28 cellular contexts compared by ENCODE assay signal in the genomic region with DNA sequence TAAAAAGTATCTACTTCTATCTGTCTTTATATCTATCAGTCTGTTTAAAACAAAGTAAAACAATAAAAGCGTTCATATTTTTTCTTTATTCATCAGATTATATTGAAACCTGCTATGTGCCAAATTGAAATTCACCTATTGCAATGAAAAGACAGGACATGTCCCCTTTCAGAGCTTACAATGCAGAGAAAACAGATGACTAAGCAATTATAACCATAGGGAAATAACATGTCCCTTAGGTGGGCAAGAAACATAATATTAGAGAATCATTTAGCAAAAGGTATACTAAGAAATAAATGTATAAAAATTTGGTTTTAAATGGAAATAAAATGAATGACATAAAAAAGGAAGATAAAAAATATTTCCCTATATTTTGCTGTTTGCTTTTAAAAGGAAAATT.
"Had no signal": no experiment of that assay in that cellular context is flagged by ENCODE, and none has a peak within 500 bp of the region (broad histone marks: within the 10 kb centered on the region; RNA-seq: fewer than 3 reads in every experiment).

No MANE protein-coding gene starts in this region.

- DNase-seq: activated B cell treated with CpG ODN at 0.5 μM for 24 hours; activated CD4-positive, alpha-beta memory T cell treated with anti-CD3 and anti-CD28 coated beads for 36 hours; activated CD4-positive, alpha-beta T cell treated with anti-CD3 and anti-CD28 coated beads for 4 hours; activated CD4-positive, alpha-beta T cell treated with anti-CD3 and anti-CD28 coated beads, Interleukin-2, amount 10 ng/mL, durations not matched to agents 24 days and 14 days; activated CD4-positive, alpha-beta T cell treated with anti-CD3 and anti-CD28 coated beads, Interleukin-2, amount 50 U/mL, for 1 hour; activated CD4-positive, alpha-beta T cell treated with anti-CD3 and anti-CD28 coated beads, Interleukin-2, amount 50 U/mL, for 4 hours; activated CD4-positive, CD25-positive, alpha-beta regulatory T cell treated with anti-CD3 and anti-CD28 coated beads, Interleukin-2, amount 50 U/mL, for 72 hours; activated CD8-positive, alpha-beta memory T cell treated with anti-CD3 and anti-CD28 coated beads, Interleukin-2, amount 50 U/mL, for 4 hours; activated CD8-positive, alpha-beta T cell treated with anti-CD3 and anti-CD28 coated beads for 36 hours; activated effector memory CD4-positive, alpha-beta T cell treated with Interleukin-2 at 50 U/mL for 16 hours; activated gamma-delta T cell; activated naive CD4-positive, alpha-beta T cell treated with anti-CD3 and anti-CD28 coated beads, Interleukin-2, amount 10 ng/mL, durations not matched to agents 7 days and 5 days; activated naive CD4-positive, alpha-beta T cell treated with Interleukin-2 at 50 U/mL for 16 hours; activated naive CD8-positive, alpha-beta T cell treated with anti-CD3 and anti-CD28 coated beads, Interleukin-2, amount 10 ng/mL, durations not matched to agents 7 days and 5 days; activated naive CD8-positive, alpha-beta T cell treated with anti-CD3 and anti-CD28 coated beads, Interleukin-2, amount 50 U/mL, for 24 hours; activated T-cell treated with anti-CD3 and anti-CD28 coated beads, Interleukin-2, amount 50 U/mL, for 24 hours; activated T-cell treated with anti-CD3 and anti-CD28 coated beads, Interleukin-2, amount 50 U/mL, for 48 hours; amygdala; anterior cingulate cortex; caudate nucleus; cerebellar nuclear complex; T-helper 2 cell; T-helper 9 cell had no signal

- H3K4me3 ChIP-seq: ascending aorta, cardiac muscle cell had no signal

- H3K4me1 ChIP-seq: ascending aorta had no signal

- H3K9me3 ChIP-seq: ascending aorta had no signal

- H3K27me3 ChIP-seq: ascending aorta, cardiac muscle cell had no signal

- H3K27ac ChIP-seq: ascending aorta, cardiac muscle cell, VCaP had no signal

- FAIRE-seq: bronchial epithelial cell, TTC549 had no signal

- H3K36me3 ChIP-seq: ascending aorta, cardiac muscle cell had no signal

- ATAC-seq: activated CD8-positive, alpha-beta T cell treated with anti-CD3 and anti-CD28 coated beads for 36 hours; activated naive CD8-positive, alpha-beta T cell treated with anti-CD3 and anti-CD28 coated beads, Interleukin-2, amount 50 U/mL, for 24 hours had no signal
